ENCODE assay signal across 8 cellular contexts in genomic region chr1:153568367-153569099, GRCh38. TPM values are rescaled to one million over a fixed set of nuclear protein-coding genes. Genes with fewer than 3 reads are reported as not detected.
A peak's percentile ranks its signal among the peaks of the same experiment; 100 is the strongest.
DNase-seq lines count a peak whose midpoint lies in the region; ATAC-seq lines count a peak whose summit lies in the region.

No MANE protein-coding gene starts in this region.

- H3K79me2 ChIP-seq in ACC112 (ENCODE audit: control insufficient read depth, insufficient read depth, low read length, unreplicated experiment), result peaks cover 3% of the 10 kb centered on the region

- H2AFZ ChIP-seq in ACC112 (ENCODE audit: low read length, unreplicated experiment), result peak overlapping the region; percentile 73

- no peak overlapping the region for H3K4me3 ChIP-seq in ACC112 (ENCODE audit: low read depth, low read length)

- peak overlapping the region; percentile 100 for H3K27ac ChIP-seq in ACC112 (ENCODE audit: low read depth, low read length)

- DNase-seq in H4 (ENCODE audit: low spot score), result peak; percentile 85
- DNase-seq in NCI-H345 treated with DMSO at 0.1 percent for 48 hours (lab: John Stamatoyannopoulos, UW; ENCODE audit: unreplicated experiment), result peak; percentile 98
- peak; percentile 73 for DNase-seq in activated CD4-positive, alpha-beta T cell treated with anti-CD3 and anti-CD28 coated beads for 1 hour
- peak; percentile 10 to 66 for DNase-seq in cerebellar nuclear complex (lab: John Stamatoyannopoulos, UW)
- DNase-seq in kidney glomerular epithelial cell (lab: John Stamatoyannopoulos, UW), result peak; percentile 93
- DNase-seq in stimulated activated CD4-positive, alpha-beta T cell treated with anti-CD3 and anti-CD28 coated beads, Interleukin-15, amount 100 ng/mL, for 24 hours, result peak; percentile 92

- no peaks in the 10 kb centered on the region for H3K27me3 ChIP-seq in ACC112 (ENCODE audit: insufficient read depth, low read length)

- H3K36me3 ChIP-seq in ACC112 (ENCODE audit: insufficient read depth, low read length), result no peaks in the 10 kb centered on the region

- peaks cover 65% of the 10 kb centered on the region for H3K4me1 ChIP-seq in ACC112 (ENCODE audit: control insufficient read depth, insufficient read depth, low read length, unreplicated experiment)

- no peak for ATAC-seq in GM19463 (IDR thresholded peaks at IDR 0.05; ENCODE audit: unreplicated experiment)

RNA-seq across cellular contexts. Expression of gene S100A2, which starts 2.9 kb away (rescaled TPM):
- total RNA-seq in H4 (2014; rRNA removed; shearing (Covaris generic)), result 17.8 and 33.2 TPM in 2 replicates

RNA-seq across cellular contexts. Expression of gene S100A3, which starts 19.5 kb away (rescaled TPM):
- 5.2 and 5.3 TPM in 2 replicates for total RNA-seq in H4 (2014; rRNA removed; shearing (Covaris generic))

RNA-seq across cellular contexts. Expression of gene S100A4, which starts 22.9 kb away (rescaled TPM):
- total RNA-seq in H4 (2014; rRNA removed; shearing (Covaris generic)), result 33.4 and 36.2 TPM in 2 replicates

RNA-seq across cellular contexts. Expression of gene S100A5, which starts 27.8 kb away (rescaled TPM):
- total RNA-seq in H4 (2014; rRNA removed; shearing (Covaris generic)), result not detected in 2 replicates

RNA-seq across cellular contexts. Expression of gene S100A6, which starts 32.7 kb away (rescaled TPM):
- total RNA-seq in H4 (2014; rRNA removed; shearing (Covaris generic)), result 469 and 852 TPM in 2 replicates

Comparison
In these comparisons a context has a peak if more than half of its experiments do, and no peak if none do; other contexts are left out.
1. DNase-seq: peak in every context shown above with its lines; median percentile 98 in NCI-H345 treated with DMSO at 0.1 percent for 48 hours; 93 in kidney glomerular epithelial cell; 92 in stimulated activated CD4-positive, alpha-beta T cell treated with anti-CD3 and anti-CD28 coated beads, Interleukin-15, amount 100 ng/mL, for 24 hours; 85 in H4; 73 in activated CD4-positive, alpha-beta T cell treated with anti-CD3 and anti-CD28 coated beads for 1 hour; 38 in cerebellar nuclear complex.